28 cellular contexts compared by ENCODE assay signal in the genomic region with DNA sequence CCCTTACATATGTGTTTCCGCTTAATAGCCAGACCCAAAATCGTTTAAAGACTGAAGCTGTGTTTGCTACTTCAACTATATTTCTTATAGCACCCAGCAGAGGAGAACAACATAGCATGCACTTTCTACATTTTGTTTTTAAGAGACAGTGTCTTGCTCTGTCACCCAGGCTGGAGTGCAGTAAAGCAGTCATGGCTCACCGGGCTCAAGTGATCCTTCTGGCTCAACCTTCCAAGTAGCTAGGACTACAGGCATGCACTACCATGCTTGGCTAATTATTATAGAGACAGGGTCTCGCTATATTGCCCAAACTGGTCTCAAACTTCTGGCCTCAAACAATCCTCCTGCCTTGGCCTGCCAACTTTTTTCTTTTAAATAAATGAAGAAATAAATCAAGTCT.
"Had no signal": no experiment of that assay in that cellular context is flagged by ENCODE, and none has a peak within 500 bp of the region (broad histone marks: within the 10 kb centered on the region; RNA-seq: fewer than 3 reads in every experiment).

No MANE protein-coding gene starts in this region.

- H3K9me3 Mint-ChIP-seq: activated naive CD4-positive, alpha-beta T cell treated with anti-CD3 and anti-CD28 coated beads, Interleukin-2, amount 50 U/mL, for 24 hours; dendritic cell treated with granulocyte-macrophage colony-stimulating factor and Interleukin-4, amounts not matched to agents 40 ng/mL and 50 ng/mL, for 4 days; stimulated activated naive CD8-positive, alpha-beta T cell treated with anti-CD3 and anti-CD28 coated beads, Interleukin-15, amount 100 ng/mL, for 72 hours; T-cell had no signal

- H3K4me3 ChIP-seq: hepatocyte, neural progenitor cell, suprapubic skin had no signal

- H3K27ac Mint-ChIP-seq: activated CD8-positive, alpha-beta T cell treated with anti-CD3 and anti-CD28 coated beads, Interleukin-2, amount 10 ng/mL, durations not matched to agents 7 days and 5 days; activated naive CD4-positive, alpha-beta T cell treated with anti-CD3 and anti-CD28 coated beads, Interleukin-2, amount 50 U/mL, for 24 hours; dendritic cell treated with granulocyte-macrophage colony-stimulating factor and Interleukin-4, amounts not matched to agents 40 ng/mL and 50 ng/mL, for 4 days; memory B cell; naive B cell; neural progenitor cell; stimulated activated effector memory CD8-positive, alpha-beta T cell treated with anti-CD3 and anti-CD28 coated beads, Interleukin-12 subunit alpha, Interleukin-12 subunit beta, amount 100 ng/mL, for 72 hours; stimulated activated naive CD8-positive, alpha-beta T cell treated with anti-CD3 and anti-CD28 coated beads, Interleukin-15, amount 100 ng/mL, for 72 hours; T-cell; T-helper 2 cell treated with Interferon-gamma antibody and Interleukin-4, amounts not matched to agents 5 μg/mL and 100 μg/mL, for 36 hours; type B pancreatic cell had no signal

- DNase-seq: activated CD4-positive, alpha-beta T cell treated with anti-CD3 and anti-CD28 coated beads, Interleukin-2, amount 50 U/mL, for 1 hour; activated CD4-positive, CD25-positive, alpha-beta regulatory T cell treated with anti-CD3 and anti-CD28 coated beads, Interleukin-2, amount 50 U/mL, for 72 hours; activated CD8-positive, alpha-beta T cell treated with anti-CD3 and anti-CD28 coated beads, Interleukin-2, amount 10 ng/mL, durations not matched to agents 7 days and 5 days; activated gamma-delta T cell treated with Interleukin-2 at 50 U/mL for 16 hours; aorta; caudate nucleus; effector CD4-positive, alpha-beta T cell; erythroblast; foreskin keratinocyte; left cardiac atrium; naive B cell; posterior cingulate gyrus; small intestine; stimulated activated CD4-positive, alpha-beta T cell treated with anti-CD3 and anti-CD28 coated beads, Interleukin-2, amount 100 ng/mL, for 24 hours; stimulated activated naive CD8-positive, alpha-beta T cell treated with anti-CD3 and anti-CD28 coated beads, Interleukin-15, amount 100 ng/mL, for 72 hours; T-cell; WERI-Rb-1 had no signal

- H3K4me1 Mint-ChIP-seq: naive B cell had no signal

- H3K27ac ChIP-seq: foreskin keratinocyte, hepatocyte, neural progenitor cell, WERI-Rb-1 had no signal

- H3K4me3 Mint-ChIP-seq: activated CD8-positive, alpha-beta T cell treated with anti-CD3 and anti-CD28 coated beads, Interleukin-2, amount 10 ng/mL, durations not matched to agents 7 days and 5 days; activated naive CD4-positive, alpha-beta T cell treated with anti-CD3 and anti-CD28 coated beads, Interleukin-2, amount 50 U/mL, for 24 hours; brain; dendritic cell treated with granulocyte-macrophage colony-stimulating factor and Interleukin-4, amounts not matched to agents 40 ng/mL and 50 ng/mL, for 4 days; memory B cell; naive B cell; neural progenitor cell; stimulated activated effector memory CD8-positive, alpha-beta T cell treated with anti-CD3 and anti-CD28 coated beads, Interleukin-12 subunit alpha, Interleukin-12 subunit beta, amount 100 ng/mL, for 72 hours; stimulated activated naive CD8-positive, alpha-beta T cell treated with anti-CD3 and anti-CD28 coated beads, Interleukin-15, amount 100 ng/mL, for 72 hours; T-cell; T-helper 2 cell treated with Interferon-gamma antibody and Interleukin-4, amounts not matched to agents 5 μg/mL and 100 μg/mL, for 36 hours; type B pancreatic cell had no signal

- H3K9me3 ChIP-seq: suprapubic skin had no signal

- H3K36me3 ChIP-seq: neural progenitor cell, suprapubic skin, WERI-Rb-1 had no signal

- H3K27me3 Mint-ChIP-seq: activated naive CD4-positive, alpha-beta T cell treated with anti-CD3 and anti-CD28 coated beads, Interleukin-2, amount 50 U/mL, for 24 hours; dendritic cell treated with granulocyte-macrophage colony-stimulating factor and Interleukin-4, amounts not matched to agents 40 ng/mL and 50 ng/mL, for 4 days; memory B cell; naive B cell; stimulated activated naive CD8-positive, alpha-beta T cell treated with anti-CD3 and anti-CD28 coated beads, Interleukin-15, amount 100 ng/mL, for 72 hours; T-cell; type B pancreatic cell had no signal

- ATAC-seq: activated CD8-positive, alpha-beta T cell treated with anti-CD3 and anti-CD28 coated beads, Interleukin-2, amount 10 ng/mL, durations not matched to agents 7 days and 5 days; foreskin keratinocyte; left cardiac atrium; sciatic nerve; stimulated activated effector memory CD8-positive, alpha-beta T cell treated with anti-CD3 and anti-CD28 coated beads, Interleukin-12 subunit alpha, Interleukin-12 subunit beta, amount 100 ng/mL, for 72 hours; stimulated activated naive CD8-positive, alpha-beta T cell treated with anti-CD3 and anti-CD28 coated beads, Interleukin-15, amount 100 ng/mL, for 72 hours; T-cell had no signal

- H3K27me3 ChIP-seq: foreskin keratinocyte, hepatocyte, neural progenitor cell, suprapubic skin had no signal
